8 cellular contexts compared by ENCODE assay signal in genomic region chr2:202033317-202034248, GRCh38. TPM values are rescaled to one million over a fixed set of nuclear protein-coding genes. Genes with fewer than 3 reads are reported as not detected.
DNase-seq lines count a peak whose midpoint lies in the region; ATAC-seq lines count a peak whose summit lies in the region.

TSS of gene FZD7 (plus strand) at chr2:202033855. CDS start at chr2:202034648, 793 bp downstream.

- ATAC-seq in GM18511 (IDR thresholded peaks at IDR 0.05; ENCODE audit: unreplicated experiment) (peak; percentile 85), HG03039 (IDR thresholded peaks at IDR 0.05; ENCODE audit: unreplicated experiment) (peak; percentile 81), left colon (peak; percentile 90)

- H3K27ac ChIP-seq in ACC112 (ENCODE audit: low read depth, low read length) (peak within 1 kb of the TSS; percentile 62), cingulate gyrus (ENCODE audit: low read depth, low read length) (peak within 1 kb of the TSS; percentile 85)

- intact Hi-C loops in left colon (cut with DNase I, micrococcal nuclease) = loop anchor here in 1 of 2 donors (5.0 kb wide), 1 partner anchor 144 kb away; no protein-coding TSS in a partner anchor

- peaks cover 7% of the 10 kb centered on the region for H3K27me3 ChIP-seq in ACC112 (ENCODE audit: insufficient read depth, low read length)

- no peaks in the 10 kb centered on the region for H3K36me3 ChIP-seq in ACC112 (ENCODE audit: insufficient read depth, low read length)

- H3K4me3 ChIP-seq in ACC112 (ENCODE audit: low read depth, low read length) = peak within 1 kb of the TSS; percentile 82

- peak; percentile 97 for DNase-seq in NCI-H2227 (lab: John Stamatoyannopoulos, UW; ENCODE audit: unreplicated experiment)
- DNase-seq in activated CD4-positive, alpha-beta T cell treated with anti-CD3 and anti-CD28 coated beads for 4 hours = peak; percentile 80 to 83
- peak; percentile 93 to 94 for DNase-seq in left colon
- DNase-seq in stimulated activated CD4-positive, alpha-beta T cell treated with anti-CD3 and anti-CD28 coated beads, Interleukin-1b, Interleukin-23, amount 100 ng/mL, for 24 hours (ENCODE audit: low read depth in 4 of 4, low spot score in 1 of 4) = peak; percentile 66 to 83 (median 72)

- H3K79me2 ChIP-seq in ACC112 (ENCODE audit: control insufficient read depth, insufficient read depth, low read length, unreplicated experiment) = peaks cover 11% of the 10 kb centered on the region

- peaks cover 28% of the 10 kb centered on the region for H3K4me1 ChIP-seq in ACC112 (ENCODE audit: control insufficient read depth, insufficient read depth, low read length, unreplicated experiment)

- peak within 1 kb of the TSS; percentile 79 for H2AFZ ChIP-seq in ACC112 (ENCODE audit: low read length, unreplicated experiment)

RNA-seq across cellular contexts. Expression of gene FZD7, which starts in this region (rescaled TPM):
- total RNA-seq in left colon = 1 to 10 TPM; 1.4 to 10.0 TPM

Comparison
In these comparisons a context has a peak if more than half of its experiments do, and no peak if none do; other contexts are left out.
1. Peak in every context shown above with its lines: DNase-seq, ATAC-seq, H3K4me3 ChIP-seq and H3K27ac ChIP-seq.